Comparison of ENCODE assay signal across 23 cellular contexts in the genomic region with DNA sequence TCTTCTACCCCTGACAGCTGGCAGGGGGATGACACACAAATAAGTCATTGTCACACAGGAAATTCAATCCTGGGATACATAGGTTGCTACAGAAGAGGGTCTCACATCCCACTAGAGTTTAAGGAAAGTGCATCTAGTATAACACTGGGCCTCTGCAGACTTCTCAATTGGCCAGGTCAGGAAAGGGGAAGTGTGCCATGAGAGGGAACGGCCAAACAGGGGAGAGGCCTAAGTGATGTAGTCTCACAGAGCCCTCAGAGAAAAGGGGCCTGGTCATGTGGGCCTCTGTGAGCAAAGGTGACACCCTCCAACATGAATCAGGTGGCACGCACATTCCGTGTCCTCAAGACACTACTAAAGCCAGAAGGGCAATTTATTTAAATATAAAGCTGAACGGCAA. TPM values are rescaled to one million over a fixed set of nuclear protein-coding genes. Genes with fewer than 3 reads are reported as not detected.
DNase-seq lines count a peak whose midpoint lies in the region; ATAC-seq and TF ChIP-seq lines count a peak whose summit lies in the region.
"Had no signal": no experiment of that assay in that cellular context is flagged by ENCODE, and none has a peak within 500 bp of the region (broad histone marks: within the 10 kb centered on the region; RNA-seq: fewer than 3 reads in every experiment).

No MANE protein-coding gene starts in this region.

- no peak for TF ChIP-seq CTCF in spleen (IDR thresholded peaks at IDR 0.05 in 8 of 11, conservative IDR thresholded peaks at IDR 0.05 in 3 of 11)

- H3K36me3 ChIP-seq in spleen = peaks cover 13 to 100% (median 98%) of the 10 kb centered on the region in 6 donors

- CTCF ChIA-PET in activated CD4-positive, alpha-beta memory T cell treated with anti-CD3 and anti-CD28 coated beads for 36 hours (lab: Charles Lee) = no interaction called here

- no peak for TF ChIP-seq POLR2A in spleen (IDR thresholded peaks at IDR 0.05)

- H3K27ac Mint-ChIP-seq in activated CD4-positive, alpha-beta memory T cell treated with anti-CD3 and anti-CD28 coated beads for 36 hours = no peak overlapping the region
- H3K27ac Mint-ChIP-seq: CD8-positive, alpha-beta memory T cell; WTC11 had no signal

- H3K4me3 ChIP-seq in spleen = no peak overlapping the region
- H3K4me3 ChIP-seq: ascending aorta, left lung, MG63 had no signal

- H3K27me3 Mint-ChIP-seq in activated CD4-positive, alpha-beta memory T cell treated with anti-CD3 and anti-CD28 coated beads for 36 hours = no peaks in the 10 kb centered on the region
- H3K27me3 Mint-ChIP-seq: CD8-positive, alpha-beta memory T cell had no signal

- no peaks in the 10 kb centered on the region for H3K9me3 Mint-ChIP-seq in activated CD4-positive, alpha-beta memory T cell treated with anti-CD3 and anti-CD28 coated beads for 36 hours
- H3K9me3 Mint-ChIP-seq: CD8-positive, alpha-beta memory T cell; WTC11 had no signal

- no peaks in the 10 kb centered on the region for H3K27me3 ChIP-seq in spleen (replicated peaks in 1 of 7)
- H3K27me3 ChIP-seq: ascending aorta, foreskin keratinocyte, left lung, MG63 had no signal

- no peak for ATAC-seq in activated CD4-positive, CD25-positive, alpha-beta regulatory T cell treated with anti-CD3 and anti-CD28 coated beads, Interleukin-2, amount 50 U/mL, for 24 hours
- ATAC-seq: foreskin keratinocyte, left lung, WTC11 had no signal

- intact Hi-C loops in spleen (cut with DNase I; ENCODE audit: low total_unique reads) = no loop called here
- intact Hi-C loops in activated CD4-positive, alpha-beta memory T cell treated with anti-CD3 and anti-CD28 coated beads for 36 hours (cut with micrococcal nuclease) = no loop called here

- 68 to 74% (median 72%) methylated on average over 4 of the region's 4 CpGs for WGBS in spleen, 5 donors

- H3K9me3 ChIP-seq in spleen = no peaks in the 10 kb centered on the region
- H3K9me3 ChIP-seq: ascending aorta, left lung, MG63 had no signal

- H3K36me3 Mint-ChIP-seq in activated CD4-positive, alpha-beta memory T cell treated with anti-CD3 and anti-CD28 coated beads for 36 hours = peaks cover 61% of the 10 kb centered on the region

- H3K4me3 Mint-ChIP-seq in activated CD4-positive, alpha-beta memory T cell treated with anti-CD3 and anti-CD28 coated beads for 36 hours = no peak overlapping the region
- H3K4me3 Mint-ChIP-seq: CD8-positive, alpha-beta memory T cell; WTC11 had no signal

- H3K4me1 ChIP-seq in spleen = peaks cover 5 to 65% (median 30%) of the 10 kb centered on the region in 6 donors
- H3K4me1 ChIP-seq: ascending aorta, foreskin keratinocyte had no signal

- POLR2A ChIA-PET in activated CD4-positive, alpha-beta memory T cell treated with anti-CD3 and anti-CD28 coated beads for 36 hours (lab: Charles Lee) = no interaction called here

- H3K4me1 Mint-ChIP-seq in activated CD4-positive, alpha-beta memory T cell treated with anti-CD3 and anti-CD28 coated beads for 36 hours (ENCODE audit: low read depth) = peaks cover 23% of the 10 kb centered on the region
- H3K4me1 Mint-ChIP-seq: WTC11 had no signal

- peak; percentile 9 for DNase-seq in activated CD4-positive, CD25-positive, alpha-beta regulatory T cell treated with anti-CD3 and anti-CD28 coated beads, Interleukin-2, amount 50 U/mL, for 72 hours
- DNase-seq in NOMO-1 treated with DMSO at 0.1 percent for 48 hours (lab: John Stamatoyannopoulos, UW; ENCODE audit: unreplicated experiment) = peak; percentile 62
- DNase-seq in left kidney (ENCODE audit: low read depth, low spot score) = peak; percentile 9
- DNase-seq in spleen = peak; percentile 42
- no peak for DNase-seq in hypothalamus (lab: John Stamatoyannopoulos, UW)
- DNase-seq in activated CD4-positive, alpha-beta T cell treated with anti-CD3 and anti-CD28 coated beads for 1 hour = no peak
- DNase-seq in activated CD4-positive, alpha-beta memory T cell treated with anti-CD3 and anti-CD28 coated beads for 36 hours = no peak
- DNase-seq: activated gamma-delta T cell treated with Interleukin-2 at 50 U/mL for 16 hours; CD8-positive, alpha-beta memory T cell; foreskin keratinocyte; left lung; MG63; NCI-H2081 treated with DMSO at 0.1 percent for 48 hours; NCI-H69; stimulated activated CD4-positive, alpha-beta T cell treated with anti-CD3 and anti-CD28 coated beads, Interleukin-4, amount 100 ng/mL, for 1 hour; T-helper 1 cell had no signal

- peak overlapping the region in 4 of 8 donors; percentile 32 to 72 (median 65) for H3K27ac ChIP-seq in spleen
- H3K27ac ChIP-seq: ascending aorta, foreskin keratinocyte had no signal

RNA-seq across cellular contexts. Expression of gene ZXDC, which starts 11.2 kb away (rescaled TPM):
- total RNA-seq in spleen = 10 to 100 TPM; 32.4 to 75.3 (median 50.0) TPM
- polyA plus RNA-seq in spleen = 10 to 100 TPM in 2 of 3 donors, 1 to 10 TPM in 1; 7.5 to 14.6 (median 13.2) TPM
- 10 to 100 TPM; 18.2 to 19.1 TPM for total RNA-seq in activated CD4-positive, alpha-beta memory T cell treated with anti-CD3 and anti-CD28 coated beads for 36 hours

RNA-seq across cellular contexts. Expression of gene UROC1, which starts 53.1 kb away (rescaled TPM):
- under 1 TPM in 1 of 7 donors, not detected in 6; 0.16 TPM for total RNA-seq in spleen
- polyA plus RNA-seq in spleen = under 1 TPM; 0.02 to 0.03 (median 0.02) TPM
- total RNA-seq in activated CD4-positive, alpha-beta memory T cell treated with anti-CD3 and anti-CD28 coated beads for 36 hours = not detected
- total RNA-seq: ascending aorta; CD8-positive, alpha-beta memory T cell; chondrocyte; foreskin keratinocyte; left lung; osteoblast; RPMI7951; temporal lobe; WTC11 had no signal
- polyA plus RNA-seq: CD8-positive, alpha-beta memory T cell; foreskin keratinocyte had no signal

RNA-seq across cellular contexts. Expression of gene CHST13, which starts 59.5 kb away (rescaled TPM):
- total RNA-seq in spleen = 10 to 100 TPM in 1 of 7 donors, 1 to 10 TPM in 6; 2.4 to 11.2 (median 5.6) TPM
- 1 to 10 TPM in 2 of 3 donors, under 1 TPM in 1; 0.26 to 1.8 (median 1.0) TPM for polyA plus RNA-seq in spleen
- not detected for total RNA-seq in activated CD4-positive, alpha-beta memory T cell treated with anti-CD3 and anti-CD28 coated beads for 36 hours
- total RNA-seq: ascending aorta, chondrocyte, RPMI7951, temporal lobe had no signal
- polyA plus RNA-seq: CD8-positive, alpha-beta memory T cell had no signal

Comparison
In these comparisons a context has a peak if more than half of its experiments do, and no peak if none do; other contexts are left out.
1. DNase-seq: peak in activated CD4-positive, CD25-positive, alpha-beta regulatory T cell treated with anti-CD3 and anti-CD28 coated beads, Interleukin-2, amount 50 U/mL, for 72 hours (single experiment), NOMO-1 treated with DMSO at 0.1 percent for 48 hours (single experiment), left kidney (single experiment) and spleen (single experiment); none in hypothalamus (0 of 51), activated CD4-positive, alpha-beta T cell treated with anti-CD3 and anti-CD28 coated beads for 1 hour (single experiment) and activated CD4-positive, alpha-beta memory T cell treated with anti-CD3 and anti-CD28 coated beads for 36 hours (single experiment).